ENCODE assay signal across 9 cellular contexts in the genomic region with DNA sequence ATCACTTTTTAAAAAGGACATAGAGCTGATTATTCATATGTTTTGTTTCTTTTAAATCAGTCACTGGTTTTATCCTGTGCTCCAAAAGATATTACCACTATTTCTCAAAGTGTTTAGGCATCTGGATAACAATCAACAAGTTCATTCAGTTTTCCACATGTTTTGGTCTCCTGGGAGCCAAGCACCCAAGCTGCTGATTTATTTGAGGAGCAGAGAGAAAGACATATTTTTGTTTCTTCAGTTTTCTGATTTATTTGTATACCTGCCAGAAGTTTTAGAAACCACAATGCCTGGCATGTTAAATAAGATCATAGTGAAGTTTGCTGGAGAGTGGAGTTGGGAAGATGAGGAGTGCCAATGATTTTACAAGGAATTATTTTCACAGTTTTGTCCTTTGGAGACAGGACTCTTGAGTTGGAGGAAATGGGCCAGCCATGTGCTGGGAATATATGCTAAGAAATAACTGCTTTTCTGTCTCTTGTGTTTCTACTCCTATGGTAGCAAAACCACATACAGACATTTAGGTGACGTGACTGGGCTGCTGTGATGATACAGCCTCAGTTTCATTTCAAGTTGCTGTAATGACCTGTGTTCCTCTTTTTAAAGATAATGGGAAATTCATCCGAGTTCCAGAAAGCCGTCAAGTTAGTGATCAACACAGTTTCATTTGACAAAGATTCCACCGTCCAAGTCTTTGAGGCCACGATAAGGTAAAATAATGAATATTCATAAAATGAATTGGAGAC. TPM values are rescaled to one million over a fixed set of nuclear protein-coding genes. Genes with fewer than 3 reads are reported as not detected.
DNase-seq lines count a peak whose midpoint lies in the region; ATAC-seq and TF ChIP-seq lines count a peak whose summit lies in the region.
"Had no signal": no experiment of that assay in that cellular context is flagged by ENCODE, and none has a peak within 500 bp of the region (broad histone marks: within the 10 kb centered on the region; RNA-seq: fewer than 3 reads in every experiment).

No MANE protein-coding gene starts in this region.

- peaks cover 4% of the 10 kb centered on the region; the same call in 1 of the 2 replicates for H4K20me1 ChIP-seq in DND-41 (ENCODE audit: insufficient read depth, low read length)

- H3K4me1 ChIP-seq in DND-41 (ENCODE audit: insufficient read depth, low read length) (peaks cover 56% of the 10 kb centered on the region), ascending aorta (peaks cover 0 to 3% of the 10 kb centered on the region in 2 donors)

- no peaks in the 10 kb centered on the region for H3K9me3 ChIP-seq in DND-41 (ENCODE audit: insufficient read depth, low read length, severe bottlenecking)
- no peaks in the 10 kb centered on the region for H3K9me3 ChIP-seq in ascending aorta

- no peak for ATAC-seq in DND-41 (ENCODE audit: insufficient read depth, low read depth)
- peak; percentile 35 for ATAC-seq in GM21529 (IDR thresholded peaks at IDR 0.05; ENCODE audit: unreplicated experiment)

- H3K27me3 ChIP-seq in DND-41 (ENCODE audit: insufficient read depth, low read length, poor library complexity), result no peaks in the 10 kb centered on the region
- no peaks in the 10 kb centered on the region for H3K27me3 ChIP-seq in ascending aorta

- peak overlapping the region; percentile 93 to 98 (median 97) for H3K27ac Mint-ChIP-seq in IgD-negative memory B cell

- H3K79me2 ChIP-seq in DND-41 (ENCODE audit: insufficient read depth, low read length), result peaks cover 92% of the 10 kb centered on the region

- H3K27ac ChIP-seq in DND-41 (ENCODE audit: low read length), result peak overlapping the region; percentile 94
- no peak overlapping the region for H3K27ac ChIP-seq in ascending aorta

- peaks cover 82% of the 10 kb centered on the region for H3K36me3 ChIP-seq in DND-41 (ENCODE audit: insufficient read depth, low read length)
- peaks cover 24 to 45% of the 10 kb centered on the region in 2 donors for H3K36me3 ChIP-seq in ascending aorta

- H3K9ac ChIP-seq in DND-41 (ENCODE audit: low read depth, low read length), result peak overlapping the region; percentile 51

- H3K36me3 Mint-ChIP-seq in IgD-negative memory B cell, result peaks cover 21% of the 10 kb centered on the region

- H3K4me1 Mint-ChIP-seq in IgD-negative memory B cell, result peaks cover 44 to 56% (median 52%) of the 10 kb centered on the region in 3 donors

- H3K9me3 Mint-ChIP-seq in IgD-negative memory B cell, result peaks cover 0 to 2% (median 0%) of the 10 kb centered on the region in 3 donors

- intact Hi-C loops in ascending aorta (cut with DNase I), result no loop called here

- peak overlapping the region; percentile 38 to 88 (median 81) for H3K4me3 Mint-ChIP-seq in IgD-negative memory B cell

- H3K4me2 ChIP-seq in DND-41 (ENCODE audit: insufficient read depth, low read length), result peak overlapping the region; percentile 55; the same call in 1 of the 2 replicates

- H2AFZ ChIP-seq in DND-41 (ENCODE audit: low read depth, low read length), result no peak overlapping the region

- H3K4me3 ChIP-seq in DND-41 (ENCODE audit: low read depth in 1 of 2, low read length in 2 of 2) (no peak overlapping the region), ascending aorta (no peak overlapping the region)

- no peak for DNase-seq in DND-41
- peak; percentile 29 for DNase-seq in central memory CD4-positive, alpha-beta T cell
- DNase-seq in stimulated activated CD4-positive, alpha-beta T cell treated with anti-CD3 and anti-CD28 coated beads, Interleukin-4, amount 100 ng/mL, for 24 hours, result no peak
- no peak for DNase-seq in activated CD8-positive, alpha-beta memory T cell treated with anti-CD3 and anti-CD28 coated beads for 24 hours
- no peak for DNase-seq in midbrain (lab: John Stamatoyannopoulos, UW)
- no peak for DNase-seq in ascending aorta (ENCODE audit: low spot score in 2 of 2)
- DNase-seq: NCI-H526 treated with DMSO at 0.1 percent for 48 hours had no signal

- TF ChIP-seq CTCF in DND-41 (IDR thresholded peaks at IDR 0.05; ENCODE audit: borderline replicate concordance, extremely low read depth, low read length, poor library complexity, severe bottlenecking), result no peak
- no peak for TF ChIP-seq CTCF in ascending aorta (IDR thresholded peaks at IDR 0.05)

- peaks cover 1% of the 10 kb centered on the region for H3K27me3 Mint-ChIP-seq in IgD-negative memory B cell

RNA-seq across cellular contexts. Expression of a gene that starts 11.7 kb away (rescaled TPM):
- polyA plus RNA-seq in IgD-negative memory B cell, result 58.4 TPM
- 27.2 TPM for total RNA-seq in ascending aorta
